Comparison of ENCODE assay signal across 8 cellular contexts in the genomic region with DNA sequence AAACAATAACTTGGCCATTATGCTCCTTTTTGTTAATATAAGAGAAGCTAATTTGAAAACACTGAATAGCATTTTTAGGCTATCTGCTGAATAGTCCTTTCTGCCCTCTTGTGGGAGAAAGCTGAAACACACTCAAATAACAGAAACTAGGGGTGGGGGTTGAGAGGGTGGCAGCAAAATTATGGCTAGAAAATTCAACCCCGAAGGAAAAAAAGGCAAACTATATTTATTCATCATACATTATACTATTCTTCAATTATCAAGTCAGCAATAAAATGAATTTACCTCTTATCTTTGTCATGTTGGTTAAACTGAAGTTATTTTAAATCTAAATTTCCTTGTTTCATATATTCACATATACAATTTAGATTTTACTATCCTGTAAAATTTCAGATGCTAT.
DNase-seq lines count a peak whose midpoint lies in the region; FAIRE-seq and TF ChIP-seq lines count a peak whose summit lies in the region.

No MANE protein-coding gene starts in this region.

- no peaks in the 10 kb centered on the region for H3K9me3 ChIP-seq in ascending aorta
- no peaks in the 10 kb centered on the region for H3K9me3 ChIP-seq in keratinocyte (ENCODE audit: control insufficient read depth, low read depth, low read length)
- H3K9me3 ChIP-seq in uterus = no peaks in the 10 kb centered on the region

- no peaks in the 10 kb centered on the region for H3K9me1 ChIP-seq in keratinocyte (ENCODE audit: control insufficient read depth, extremely low read depth, insufficient read depth, low read length)

- H3K27ac ChIP-seq in ascending aorta = no peak overlapping the region
- H3K27ac ChIP-seq in keratinocyte (ENCODE audit: control insufficient read depth, insufficient read depth, low read length) = no peak overlapping the region
- H3K27ac ChIP-seq in uterus = no peak overlapping the region

- peak; percentile 16 for DNase-seq in Caki2 (ENCODE audit: low read depth)
- peak; percentile 36 for DNase-seq in H7
- DNase-seq in NCI-H2171 treated with DMSO at 0.1 percent for 48 hours (lab: John Stamatoyannopoulos, UW) = peak; percentile 71
- no peak for DNase-seq in ascending aorta (ENCODE audit: low spot score in 2 of 2)
- DNase-seq in keratinocyte (ENCODE audit: low read depth, low spot score) = no peak
- DNase-seq in uterus = no peak
- DNase-seq in GDM1 (lab: John Stamatoyannopoulos, UW) = no peak
- no peak for DNase-seq in activated T-helper 2 cell treated with anti-CD3 and anti-CD28 coated beads, Interferon-gamma antibody, Interleukin-2, Interleukin-4, amounts not matched to agents 10 μg/mL and 5 μg/mL and 100 μg/mL, durations not matched to agents 14 hours and 24 hours and 36 hours (ENCODE audit: low spot score)

- H3K36me3 Mint-ChIP-seq in activated T-helper 2 cell treated with anti-CD3 and anti-CD28 coated beads, Interferon-gamma antibody, Interleukin-2, Interleukin-4, amounts not matched to agents 10 μg/mL and 5 μg/mL and 100 μg/mL, durations not matched to agents 14 hours and 24 hours and 36 hours (ENCODE audit: low read depth) = no peaks in the 10 kb centered on the region

- in situ Hi-C loops in Caki2 (cut with HindIII; ENCODE audit: low pct_unique_long_range_greater_than_20kb, low sequenced_read_pairs) = no loop called here

- no peak overlapping the region for H3K27ac Mint-ChIP-seq in activated T-helper 2 cell treated with anti-CD3 and anti-CD28 coated beads, Interferon-gamma antibody, Interleukin-2, Interleukin-4, amounts not matched to agents 10 μg/mL and 5 μg/mL and 100 μg/mL, durations not matched to agents 14 hours and 24 hours and 36 hours

- no peaks in the 10 kb centered on the region for H3K27me3 Mint-ChIP-seq in activated T-helper 2 cell treated with anti-CD3 and anti-CD28 coated beads, Interferon-gamma antibody, Interleukin-2, Interleukin-4, amounts not matched to agents 10 μg/mL and 5 μg/mL and 100 μg/mL, durations not matched to agents 14 hours and 24 hours and 36 hours (ENCODE audit: low read depth)

- TF ChIP-seq CTCF in ascending aorta (IDR thresholded peaks at IDR 0.05) = peak in 2 of 3 experiments; percentile 60 to 70
- TF ChIP-seq CTCF in keratinocyte (optimal IDR thresholded peaks at IDR 0.05 in 1 of 3, IDR thresholded peaks at IDR 0.05 in 1 of 3, conservative IDR thresholded peaks at IDR 0.05 in 1 of 3; ENCODE audit: extremely low read depth in 1 of 3, insufficient read depth in 2 of 3, low read length in 3 of 3) = peak; percentile 37 to 62 (median 60)
- TF ChIP-seq CTCF in uterus (IDR thresholded peaks at IDR 0.05) = peak; percentile 41 to 55 (median 48)

- no peak overlapping the region for H3K4me3 Mint-ChIP-seq in activated T-helper 2 cell treated with anti-CD3 and anti-CD28 coated beads, Interferon-gamma antibody, Interleukin-2, Interleukin-4, amounts not matched to agents 10 μg/mL and 5 μg/mL and 100 μg/mL, durations not matched to agents 14 hours and 24 hours and 36 hours (ENCODE audit: low read depth)

- H3K4me3 ChIP-seq in H7 (ENCODE audit: insufficient read depth, low read depth, low read length) (no peak overlapping the region), ascending aorta (no peak overlapping the region), keratinocyte (ENCODE audit: control insufficient read depth in 2 of 3, extremely low read depth in 1 of 3, insufficient read depth in 2 of 3, low read depth in 1 of 3, low read length in 3 of 3) (no peak overlapping the region), uterus (no peak overlapping the region)

- H3K4me1 ChIP-seq in ascending aorta (peaks cover 0 to 2% of the 10 kb centered on the region in 2 donors), keratinocyte (ENCODE audit: control insufficient read depth, extremely low read depth, insufficient read depth, low read length) (peaks cover 16% of the 10 kb centered on the region), uterus (no peaks in the 10 kb centered on the region)

- peak; percentile 13 for FAIRE-seq in keratinocyte (lab: Jason Lieb, UNC)

- peaks cover 6% of the 10 kb centered on the region; the same call in 1 of the 2 replicates for H3K27me3 ChIP-seq in H7 (ENCODE audit: control insufficient read depth, insufficient read depth, low read length)
- H3K27me3 ChIP-seq in ascending aorta = no peaks in the 10 kb centered on the region
- H3K27me3 ChIP-seq in keratinocyte (ENCODE audit: control insufficient read depth, extremely low read depth, insufficient read depth, low read length) = no peaks in the 10 kb centered on the region
- no peaks in the 10 kb centered on the region for H3K27me3 ChIP-seq in uterus

- intact Hi-C loops in ascending aorta (cut with DNase I) (loop anchor here (5.0 kb wide), 1 partner anchor 337 kb away; no protein-coding TSS in a partner anchor), uterus (cut with DNase I; ENCODE audit: low total_unique reads) (no loop called here)
- intact Hi-C loops in activated T-helper 2 cell treated with anti-CD3 and anti-CD28 coated beads, Interferon-gamma antibody, Interleukin-2, Interleukin-4, amounts not matched to agents 10 μg/mL and 5 μg/mL and 100 μg/mL, durations not matched to agents 14 hours and 24 hours and 36 hours (cut with micrococcal nuclease) = loop anchor here (5.0 kb wide), 2 partner anchors 272 to 337 kb away; no protein-coding TSS in a partner anchor

- no peak for TF ChIP-seq POLR2A in uterus (IDR thresholded peaks at IDR 0.05)

- H3K4me1 Mint-ChIP-seq in activated T-helper 2 cell treated with anti-CD3 and anti-CD28 coated beads, Interferon-gamma antibody, Interleukin-2, Interleukin-4, amounts not matched to agents 10 μg/mL and 5 μg/mL and 100 μg/mL, durations not matched to agents 14 hours and 24 hours and 36 hours (ENCODE audit: low read depth) = no peaks in the 10 kb centered on the region

- no peak overlapping the region for H3K4me2 ChIP-seq in keratinocyte (ENCODE audit: control insufficient read depth, extremely low read depth, insufficient read depth, low read depth, low read length)

- H2AFZ ChIP-seq in keratinocyte (ENCODE audit: control insufficient read depth, low read length) = no peak overlapping the region

- no peaks in the 10 kb centered on the region for H4K20me1 ChIP-seq in keratinocyte (ENCODE audit: control insufficient read depth, extremely low read depth, insufficient read depth, low read length)

- H3K9me3 Mint-ChIP-seq in activated T-helper 2 cell treated with anti-CD3 and anti-CD28 coated beads, Interferon-gamma antibody, Interleukin-2, Interleukin-4, amounts not matched to agents 10 μg/mL and 5 μg/mL and 100 μg/mL, durations not matched to agents 14 hours and 24 hours and 36 hours = no peaks in the 10 kb centered on the region

- no peak overlapping the region for H3K9ac ChIP-seq in keratinocyte (ENCODE audit: control insufficient read depth, extremely low read depth, insufficient read depth, low read length)

- H3K36me3 ChIP-seq in H7 (replicated peaks; ENCODE audit: control insufficient read depth, insufficient read depth, low read length) (no peaks in the 10 kb centered on the region), ascending aorta (no peaks in the 10 kb centered on the region), keratinocyte (ENCODE audit: control insufficient read depth in 2 of 2, extremely low read depth in 1 of 2, insufficient read depth in 2 of 2, low read length in 2 of 2) (no peaks in the 10 kb centered on the region), uterus (no peaks in the 10 kb centered on the region)

- dilution Hi-C loops in keratinocyte (cut with MboI; ENCODE audit: extremely low pct_ligation_motif_present, low sequenced_read_pairs) = no loop called here

- H3K79me2 ChIP-seq in keratinocyte (ENCODE audit: control insufficient read depth, insufficient read depth, low read length) = no peaks in the 10 kb centered on the region

Comparison
In these comparisons a context has a peak if more than half of its experiments do, and no peak if none do; other contexts are left out.
1. DNase-seq: peak in Caki2 (single experiment), H7 (single experiment) and NCI-H2171 treated with DMSO at 0.1 percent for 48 hours (single experiment); none in ascending aorta (0 of 2), keratinocyte (single experiment), uterus (0 of 2), GDM1 (single experiment) and activated T-helper 2 cell treated with anti-CD3 and anti-CD28 coated beads, Interferon-gamma antibody, Interleukin-2, Interleukin-4, amounts not matched to agents 10 μg/mL and 5 μg/mL and 100 μg/mL, durations not matched to agents 14 hours and 24 hours and 36 hours (single experiment).
2. Peak in every context shown above with its lines, with median percentiles within 50 percentile points of each other: CTCF ChIP-seq.